9 cellular contexts compared by ENCODE assay signal in genomic region chr11:17504330-17505107, GRCh38. TPM values are rescaled to one million over a fixed set of nuclear protein-coding genes. Genes with fewer than 3 reads are reported as not detected.
DNase-seq lines count a peak whose midpoint lies in the region; TF ChIP-seq lines count a peak whose summit lies in the region.
"Had no signal": no experiment of that assay in that cellular context is flagged by ENCODE, and none has a peak within 500 bp of the region (broad histone marks: within the 10 kb centered on the region; RNA-seq: fewer than 3 reads in every experiment).

No MANE protein-coding gene starts in this region.

- peak; percentile 72 to 94 (median 85) for TF ChIP-seq CTCF in ascending aorta (IDR thresholded peaks at IDR 0.05)
- TF ChIP-seq CTCF in hepatocyte (IDR thresholded peaks at IDR 0.05; ENCODE audit: poor library complexity) = peak; percentile 81
- peak; percentile 84 for TF ChIP-seq CTCF in smooth muscle cell (IDR thresholded peaks at IDR 0.05; ENCODE audit: borderline replicate concordance, insufficient read depth, poor library complexity, severe bottlenecking)

- POLR2A ChIA-PET in HEK293T (lab: Yijun Ruan, JAX) = no interaction called here

- 42% methylated on average over 9 of the region's 9 CpGs for WGBS in hepatocyte (ENCODE audit: low lambda C conversion rate, missing lambda C conversion rate)
- WGBS in smooth muscle cell (ENCODE audit: low lambda C conversion rate) = 49% methylated on average over 9 of the region's 9 CpGs

- intact Hi-C loops in ascending aorta (cut with DNase I) = loop anchor here (1.0 kb wide), 1 partner anchor 120 kb away; no protein-coding TSS in a partner anchor

- no peaks in the 10 kb centered on the region for H4K20me1 ChIP-seq in hepatocyte (ENCODE audit: insufficient read depth, poor library complexity, severe bottlenecking)
- no peaks in the 10 kb centered on the region for H4K20me1 ChIP-seq in smooth muscle cell (ENCODE audit: low read depth)

- H3K9ac ChIP-seq in smooth muscle cell (ENCODE audit: low read depth) = no peak overlapping the region

- DNase-seq in DMS153 treated with DMSO at 0.1 percent for 48 hours (lab: John Stamatoyannopoulos, UW; ENCODE audit: unreplicated experiment) (peak; percentile 66), HEK293T (ENCODE audit: extremely low spot score) (peak; percentile 80), NCI-H187 (lab: John Stamatoyannopoulos, UW) (peak; percentile 75 to 87), T-helper 9 cell (peak; percentile 75), ascending aorta (ENCODE audit: low spot score in 2 of 2) (peak in 1 of 2 donors; percentile 87), hepatocyte (ENCODE audit: low spot score) (peak; percentile 84), smooth muscle cell (lab: John Stamatoyannopoulos, UW; ENCODE audit: unreplicated experiment) (peak; percentile 24), GOT3 (lab: John Stamatoyannopoulos, UW) (no peak)

- H3K9me2 ChIP-seq in hepatocyte (replicated peaks; ENCODE audit: insufficient read depth) = no peaks in the 10 kb centered on the region

- H3K9me3 ChIP-seq in ascending aorta = no peaks in the 10 kb centered on the region
- H3K9me3 ChIP-seq in hepatocyte (ENCODE audit: low read depth) = no peaks in the 10 kb centered on the region
- H3K9me3 ChIP-seq in smooth muscle cell (replicated peaks; ENCODE audit: low read depth) = no peaks in the 10 kb centered on the region

- no peak overlapping the region for H3K4me2 ChIP-seq in hepatocyte
- no peak overlapping the region for H3K4me2 ChIP-seq in smooth muscle cell

- no peak overlapping the region for H3K27ac ChIP-seq in ascending aorta
- H3K27ac ChIP-seq in hepatocyte = no peak overlapping the region
- H3K27ac ChIP-seq in smooth muscle cell (ENCODE audit: low read depth) = no peak overlapping the region

- H3K4me3 ChIP-seq in ascending aorta (no peak overlapping the region), hepatocyte (no peak overlapping the region), smooth muscle cell (no peak overlapping the region)

- peaks cover 8 to 12% of the 10 kb centered on the region in 2 donors for H3K4me1 ChIP-seq in ascending aorta
- no peaks in the 10 kb centered on the region for H3K4me1 ChIP-seq in hepatocyte (ENCODE audit: insufficient read depth)
- H3K4me1 ChIP-seq in smooth muscle cell (ENCODE audit: low read depth) = no peaks in the 10 kb centered on the region

- H2AFZ ChIP-seq in hepatocyte (no peak overlapping the region), smooth muscle cell (ENCODE audit: low read depth) (no peak overlapping the region)

- H3F3A ChIP-seq in smooth muscle cell (ENCODE audit: low read depth) = no peaks in the 10 kb centered on the region

- CTCF ChIA-PET in HEK293T (lab: Yijun Ruan, JAX) = interaction anchor here (0.6 to 6.2 kb wide), 7 partner anchors 9 to 812 kb away, joined by 3 to 39 read pairs (median 4); partner anchors contain the start of gene KCNJ11

- H3K79me2 ChIP-seq in hepatocyte (no peaks in the 10 kb centered on the region), smooth muscle cell (ENCODE audit: low read depth) (no peaks in the 10 kb centered on the region)

- H3K36me3 ChIP-seq in ascending aorta (no peaks in the 10 kb centered on the region), hepatocyte (replicated peaks; ENCODE audit: insufficient read depth, low read depth) (no peaks in the 10 kb centered on the region), smooth muscle cell (ENCODE audit: low read depth) (no peaks in the 10 kb centered on the region)

- H3K27me3 ChIP-seq in ascending aorta (no peaks in the 10 kb centered on the region), hepatocyte (no peaks in the 10 kb centered on the region), smooth muscle cell (ENCODE audit: low read depth) (peaks cover 42% of the 10 kb centered on the region)

TF ChIP-seq in HEK293T, 16 proteins besides CTCF, POLR2A, EP300 and RAD21:
- TF ChIP-seq SUZ12 (IDR thresholded peaks at IDR 0.05) (no peak), SP1 (IDR thresholded peaks at IDR 0.05) (no peak), L3MBTL2 (conservative IDR thresholded peaks at IDR 0.05) (no peak), BHLHE40 (IDR thresholded peaks at IDR 0.05; ENCODE audit: borderline replicate concordance) (no peak), CTBP1 (IDR thresholded peaks at IDR 0.05; ENCODE audit: borderline replicate concordance) (no peak), FOXA1 (IDR thresholded peaks at IDR 0.05) (no peak), FOXM1 (IDR thresholded peaks at IDR 0.05; ENCODE audit: borderline replicate concordance) (no peak), ZNF384 (IDR thresholded peaks at IDR 0.05) (peak; percentile 98)

RNA-seq across cellular contexts. Expression of gene ABCC8, which starts 27.9 kb away (rescaled TPM):
- total RNA-seq in ascending aorta (not detected), hepatocyte (0.88 and 2.2 TPM in 2 replicates), smooth muscle cell (not detected in 2 replicates)
- polyA plus RNA-seq in hepatocyte (0.89 TPM in 1 of 2 replicates, not detected in the other), smooth muscle cell (not detected in 2 replicates)

RNA-seq across cellular contexts. Expression of gene USH1C, which starts 39.7 kb away (rescaled TPM):
- total RNA-seq in ascending aorta = not detected
- 58.8 and 60.6 TPM in 2 replicates for total RNA-seq in hepatocyte
- polyA plus RNA-seq in hepatocyte = 54.0 and 54.3 TPM in 2 replicates
- total RNA-seq in smooth muscle cell = not detected in 2 replicates
- polyA plus RNA-seq in smooth muscle cell = not detected in 2 replicates

RNA-seq across cellular contexts. Expression of gene OTOG, which starts 42.5 kb away (rescaled TPM):
- not detected for total RNA-seq in ascending aorta
- 0.16 and 0.27 TPM in 2 replicates for total RNA-seq in hepatocyte
- polyA plus RNA-seq in hepatocyte = 0.06 and 2.0 TPM in 2 replicates
- total RNA-seq in smooth muscle cell = not detected in 2 replicates
- polyA plus RNA-seq in smooth muscle cell = not detected in 2 replicates
- polyA plus RNA-seq: adipose tissue had no signal

Comparison
In these comparisons a context has a peak if more than half of its experiments do, and no peak if none do; other contexts are left out.
1. RNA of gene USH1C, which starts 39.7 kb away (total RNA-seq): 58.8 to 60.6 TPM in hepatocyte; not detected in ascending aorta (single experiment) and not detected in smooth muscle cell; every median in the first group is over 10 times any median in the second.
2. Peak in every context shown above with its lines, with median percentiles within 50 percentile points of each other: CTCF ChIP-seq.